ENCODE assay signal across 1 cellular context in genomic region chr1:219908170-219908569, GRCh38.
TF ChIP-seq lines count a peak whose summit lies in the region.

No MANE protein-coding gene starts in this region.

TF ChIP-seq in K562, 482 proteins besides CTCF, POLR2A, EP300 and RAD21 (continued from another document):
- TF ChIP-seq IRF9 (tag; IDR thresholded peaks at IDR 0.05) (peak; percentile 38; the same call in 1 of the 2 replicates), EHMT2 (IDR thresholded peaks at IDR 0.05) (no peak)
